1 cellular context compared by ENCODE assay signal in the genomic region with DNA sequence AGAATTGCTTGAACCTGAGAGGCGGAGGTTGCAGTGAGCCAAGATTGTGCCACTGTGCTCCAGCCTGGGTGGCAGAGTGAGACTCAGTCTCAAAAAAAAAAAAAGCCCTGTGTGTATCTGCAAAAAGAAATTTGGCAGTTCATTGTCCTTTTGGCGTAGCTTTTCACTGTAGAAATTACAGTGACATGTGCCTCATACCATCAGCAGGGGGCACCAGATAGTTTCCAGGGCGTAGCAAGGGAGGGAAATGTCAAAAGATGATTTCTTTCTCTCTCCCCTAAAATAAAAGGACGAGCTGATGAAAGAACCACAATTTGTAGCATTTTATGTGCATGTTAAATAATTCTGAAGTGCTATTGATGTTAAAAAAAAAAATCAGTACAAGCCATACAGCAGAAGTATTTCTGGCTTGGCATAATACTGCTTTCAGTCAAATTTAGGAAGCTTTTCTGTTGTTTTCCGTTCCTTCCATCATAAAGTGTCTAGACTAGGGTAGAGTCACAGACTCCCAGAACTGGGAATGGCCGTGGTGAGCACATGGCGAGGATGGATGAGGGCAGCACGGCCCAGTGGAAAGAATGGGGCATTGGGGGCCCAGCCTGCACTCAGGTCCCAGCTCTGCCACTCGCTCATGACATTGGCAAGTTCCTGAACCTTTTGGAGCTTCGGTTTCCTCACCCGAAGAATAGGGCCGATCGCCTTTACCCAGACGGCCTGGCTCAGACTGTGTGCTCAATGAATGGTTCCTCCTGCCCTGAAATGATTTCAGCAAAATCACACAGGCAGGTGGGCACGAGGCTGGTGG.
TF ChIP-seq lines count a peak whose summit lies in the region.

No MANE protein-coding gene starts in this region.

TF ChIP-seq in GM12878, 131 proteins besides CTCF, POLR2A, EP300 and RAD21 (continued from another document):
- TF ChIP-seq IKZF1 (conservative IDR thresholded peaks at IDR 0.05) (no peak), YY1 (IDR thresholded peaks at IDR 0.05; ENCODE audit: low read depth, low read length) (0 out of 2 replicates have a peak, but pooled peaks have one; percentile 58), SMC3 (IDR thresholded peaks at IDR 0.05; ENCODE audit: borderline replicate concordance, low read length) (peak; percentile 94)
TF ChIP-seq in GM12878: peak in this region for 2.
